Comparison of ENCODE assay signal across 23 cellular contexts in the genomic region with DNA sequence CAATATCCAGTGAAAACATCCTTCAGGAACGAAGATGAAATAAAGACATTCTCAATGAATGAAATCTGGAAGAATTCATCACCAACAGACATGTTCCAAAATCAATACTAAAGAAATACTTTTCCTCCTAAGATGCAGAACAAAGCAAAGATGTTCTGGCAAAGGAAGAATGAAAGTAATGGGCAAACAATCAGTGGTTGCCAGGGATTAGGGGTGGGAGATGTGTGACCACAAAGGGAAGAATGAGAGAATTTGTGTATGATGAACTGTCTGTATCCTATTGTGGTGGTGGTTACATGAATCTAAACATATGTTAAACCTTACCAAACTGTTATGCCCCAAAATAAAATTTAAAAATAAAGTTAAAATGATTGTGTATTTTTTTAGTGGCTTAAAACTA.
"Had no signal": no experiment of that assay in that cellular context is flagged by ENCODE, and none has a peak within 500 bp of the region (broad histone marks: within the 10 kb centered on the region; RNA-seq: fewer than 3 reads in every experiment).

No MANE protein-coding gene starts in this region.

- ATAC-seq: activated CD4-positive, CD25-positive, alpha-beta regulatory T cell treated with anti-CD3 and anti-CD28 coated beads, Interleukin-2, amount 50 U/mL, for 24 hours; effector memory CD8-positive, alpha-beta T cell; left cardiac atrium; left ventricle myocardium superior; right lobe of liver; stimulated activated effector memory CD8-positive, alpha-beta T cell treated with anti-CD3 and anti-CD28 coated beads, Interleukin-12 subunit alpha, Interleukin-12 subunit beta, amount 100 ng/mL, for 72 hours; T-helper 17 cell had no signal

- DNase-seq: activated CD4-positive, alpha-beta memory T cell treated with anti-CD3 and anti-CD28 coated beads for 36 hours; activated CD4-positive, alpha-beta T cell treated with anti-CD3 and anti-CD28 coated beads for 48 hours; activated CD8-positive, alpha-beta memory T cell treated with anti-CD3 and anti-CD28 coated beads, Interleukin-2, amount 50 U/mL, for 48 hours; activated gamma-delta T cell treated with Interleukin-2 at 50 U/mL for 16 hours; activated naive CD4-positive, alpha-beta T cell treated with anti-CD3 and anti-CD28 coated beads, Interleukin-2, amount 50 U/mL, for 16 hours; activated T-cell treated with anti-CD3 and anti-CD28 coated beads, Interleukin-2, amount 50 U/mL, for 24 hours; cerebellar nuclear complex; cortex of kidney; effector memory CD8-positive, alpha-beta T cell; left cardiac atrium; left ventricle myocardium superior; mammary epithelial cell; ovary; right lobe of liver; small intestine; stimulated activated CD4-positive, alpha-beta T cell treated with anti-CD3 and anti-CD28 coated beads, Interleukin-4, amount 100 ng/mL, for 24 hours; T-helper 17 cell; T1000; trophoblast cell; uterus; WERI-Rb-1 had no signal
